Comparison of ENCODE assay signal across 31 cellular contexts in genomic region chr11:118274184-118274583, GRCh38. TPM values are rescaled to one million over a fixed set of nuclear protein-coding genes. Genes with fewer than 3 reads are reported as not detected.
DNase-seq lines count a peak whose midpoint lies in the region; ATAC-seq and TF ChIP-seq lines count a peak whose summit lies in the region.
"Had no signal": no experiment of that assay in that cellular context is flagged by ENCODE, and none has a peak within 500 bp of the region (broad histone marks: within the 10 kb centered on the region; RNA-seq: fewer than 3 reads in every experiment).

No MANE protein-coding gene starts in this region.

- DNase-seq in activated CD4-positive, alpha-beta T cell treated with anti-CD3 and anti-CD28 coated beads, Interleukin-2, amount 50 U/mL, for 1 hour = no peak
- no peak for DNase-seq in GM13977 (ENCODE audit: low spot score)
- DNase-seq: activated CD4-positive, alpha-beta T cell treated with anti-CD3 and anti-CD28 coated beads for 36 hours; activated effector memory CD4-positive, alpha-beta T cell treated with anti-CD3 and anti-CD28 coated beads, Interleukin-2, amount 50 U/mL, for 16 hours; activated T-cell treated with anti-CD3 and anti-CD28 coated beads for 4 hours; C1 segment of cervical spinal cord; COR-L47; DMS79 treated with DMSO at 0.1 percent for 48 hours; heart left ventricle; mesendoderm; naive thymus-derived CD4-positive, alpha-beta T cell; NCI-H1417 treated with DMSO at 0.1 percent for 48 hours; NCI-H2081 treated with DMSO at 0.1 percent for 48 hours; NCI-H345; NCI-H748 treated with DMSO at 0.1 percent for 48 hours; nucleus accumbens; stimulated activated CD4-positive, alpha-beta T cell treated with anti-CD3 and anti-CD28 coated beads, Interleukin-1b, Interleukin-23, amount 100 ng/mL, for 48 hours; stimulated activated CD8-positive, alpha-beta memory T cell treated with anti-CD3 and anti-CD28 coated beads, Interleukin-4, amount 100 ng/mL, for 48 hours; T-helper 2 cell had no signal

- H3K4me1 ChIP-seq in esophagus (ENCODE audit: control insufficient read depth in 2 of 2, insufficient read depth in 2 of 2, low read length in 1 of 2) (peaks cover 0 to 7% of the 10 kb centered on the region in 2 donors), mucosa of rectum (ENCODE audit: control insufficient read depth in 2 of 2, insufficient read depth in 2 of 2, low read length in 2 of 2) (peaks cover 0 to 6% of the 10 kb centered on the region in 2 donors), urinary bladder (ENCODE audit: insufficient read depth) (no peaks in the 10 kb centered on the region)

- 48 to 55% methylated on average over 2 of the region's 2 CpGs for WGBS in esophagus, 2 donors
- 85% methylated on average over 2 of the region's 2 CpGs for WGBS in urinary bladder

- H3K27me3 ChIP-seq in esophagus (ENCODE audit: control insufficient read depth in 1 of 2, insufficient read depth in 2 of 2, low read length in 2 of 2) (no peaks in the 10 kb centered on the region), mucosa of rectum (ENCODE audit: control insufficient read depth in 2 of 2, insufficient read depth in 2 of 2, low read length in 2 of 2) (peaks cover 3% of the 10 kb centered on the region in 2 donors)

- H3K9ac ChIP-seq in mucosa of rectum (ENCODE audit: low read depth in 1 of 2, low read length in 2 of 2) = no peak overlapping the region

- no peak overlapping the region for H3K4me3 ChIP-seq in esophagus (ENCODE audit: low read depth in 1 of 2, low read length in 2 of 2)
- H3K4me3 ChIP-seq in mucosa of rectum (ENCODE audit: low read length in 2 of 2) = no peak overlapping the region
- no peak overlapping the region for H3K4me3 ChIP-seq in urinary bladder (ENCODE audit: low read depth, low read length)
- H3K4me3 ChIP-seq: heart left ventricle, K562, smooth muscle cell had no signal

- ATAC-seq in HG03159 (IDR thresholded peaks at IDR 0.05; ENCODE audit: unreplicated experiment) = no peak
- ATAC-seq: activated CD4-positive, alpha-beta T cell treated with anti-CD3 and anti-CD28 coated beads for 36 hours; HCT116; heart left ventricle; K562; naive thymus-derived CD4-positive, alpha-beta T cell; SK-N-SH treated with all-trans-retinoic acid at 6 μM for 48 hours had no signal

- in situ Hi-C loops in GM13977 (cut with MboI; ENCODE audit: low pct_unique_long_range_greater_than_20kb, low sequenced_read_pairs, unreplicated experiment) = no loop called here

- TF ChIP-seq CTCF in VCaP (conservative IDR thresholded peaks at IDR 0.05) = no peak
- TF ChIP-seq CTCF in GM13977 (IDR thresholded peaks at IDR 0.05; ENCODE audit: extremely low read depth, insufficient read depth, missing control alignments) = no peak

- H3K9me3 ChIP-seq in esophagus (ENCODE audit: control insufficient read depth in 2 of 2, insufficient read depth in 1 of 2, low read depth in 1 of 2, low read length in 1 of 2) (no peaks in the 10 kb centered on the region), mucosa of rectum (ENCODE audit: control insufficient read depth in 2 of 2, low read length in 2 of 2) (no peaks in the 10 kb centered on the region)
- H3K9me3 ChIP-seq: heart left ventricle had no signal

- no peaks in the 10 kb centered on the region for H3K36me3 ChIP-seq in esophagus (ENCODE audit: control insufficient read depth in 2 of 2, insufficient read depth in 2 of 2, low read length in 1 of 2)
- H3K36me3 ChIP-seq in mucosa of rectum (ENCODE audit: control insufficient read depth in 2 of 2, insufficient read depth in 2 of 2, low read length in 2 of 2) = no peaks in the 10 kb centered on the region
- H3K36me3 ChIP-seq in urinary bladder (ENCODE audit: insufficient read depth) = no peaks in the 10 kb centered on the region
- H3K36me3 ChIP-seq: heart left ventricle had no signal

- H3K27ac ChIP-seq in VCaP (peak overlapping the region; percentile 80), esophagus (ENCODE audit: low read depth in 2 of 2, low read length in 1 of 2) (peak overlapping the region; percentile 67 to 83), mucosa of rectum (ENCODE audit: low read depth in 2 of 2, low read length in 2 of 2) (peak overlapping the region; percentile 5 to 59), urinary bladder (ENCODE audit: low read depth) (peak overlapping the region; percentile 52)

RNA-seq across cellular contexts. Expression of gene MPZL2, which starts 10.1 kb away (rescaled TPM):
- polyA plus RNA-seq in esophagus = 100 to 1,000 TPM; 150 to 185 TPM
- 62.8 TPM for total RNA-seq in urinary bladder
- 44.2 TPM for polyA plus RNA-seq in urinary bladder
- total RNA-seq: chondrocyte, fibroblast of villous mesenchyme had no signal

RNA-seq across cellular contexts. Expression of gene MPZL3, which starts 22.0 kb away (rescaled TPM):
- polyA plus RNA-seq in esophagus (10 to 100 TPM; 18.8 to 34.1 TPM), urinary bladder (1.4 TPM)
- 4.7 TPM for total RNA-seq in urinary bladder

RNA-seq across cellular contexts. Expression of gene CD3E, which starts 30.3 kb away (rescaled TPM):
- polyA plus RNA-seq in esophagus (1 to 10 TPM; 4.6 to 5.1 TPM), urinary bladder (3.6 TPM)
- 0.32 TPM for total RNA-seq in urinary bladder
- total RNA-seq: chondrocyte, fibroblast of villous mesenchyme, RPMI7951, smooth muscle cell had no signal
- polyA plus RNA-seq: smooth muscle cell had no signal

RNA-seq across cellular contexts. Expression of gene JAML, which starts 49.4 kb away (rescaled TPM):
- 1 to 10 TPM; 6.1 to 7.0 TPM for polyA plus RNA-seq in esophagus
- 6.5 TPM for total RNA-seq in urinary bladder
- 6.0 TPM for polyA plus RNA-seq in urinary bladder
- total RNA-seq: chondrocyte, fibroblast of villous mesenchyme, RPMI7951, smooth muscle cell had no signal
- polyA plus RNA-seq: smooth muscle cell had no signal
